ENCODE assay signal across 17 cellular contexts in the genomic region with DNA sequence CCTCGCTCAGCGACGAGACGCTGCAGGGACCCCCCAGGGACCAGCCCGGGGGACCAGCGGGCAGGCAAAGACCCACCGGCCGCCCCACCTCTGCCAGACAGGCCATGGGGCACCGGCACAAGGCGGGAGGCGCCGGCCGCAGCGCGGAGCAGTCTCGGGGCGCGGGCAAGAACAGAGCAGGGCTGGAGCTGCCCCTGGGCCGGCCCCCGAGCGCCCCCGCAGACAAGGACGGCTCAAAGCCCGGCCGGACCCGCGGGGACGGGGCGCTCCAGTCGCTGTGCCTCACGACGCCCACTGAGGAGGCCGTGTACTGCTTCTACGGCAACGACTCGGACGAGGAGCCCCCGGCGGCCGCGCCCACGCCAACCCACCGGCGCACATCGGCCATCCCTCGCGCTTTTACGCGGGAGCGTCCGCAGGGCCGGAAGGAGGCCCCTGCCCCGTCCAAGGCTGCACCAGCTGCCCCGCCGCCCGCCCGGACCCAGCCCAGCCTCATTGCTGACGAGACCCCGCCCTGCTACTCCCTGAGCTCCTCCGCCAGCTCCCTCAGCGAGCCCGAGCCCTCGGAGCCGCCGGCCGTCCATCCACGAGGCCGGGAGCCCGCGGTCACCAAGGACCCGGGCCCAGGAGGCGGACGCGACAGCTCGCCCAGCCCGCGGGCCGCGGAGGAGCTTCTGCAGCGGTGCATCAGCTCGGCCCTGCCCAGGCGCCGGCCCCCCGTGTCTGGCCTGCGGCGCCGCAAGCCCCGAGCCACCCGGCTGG. TPM values are rescaled to one million over a fixed set of nuclear protein-coding genes. Genes with fewer than 3 reads are reported as not detected.
A peak's percentile ranks its signal among the peaks of the same experiment; 100 is the strongest.
DNase-seq lines count a peak whose midpoint lies in the region; ATAC-seq, FAIRE-seq and TF ChIP-seq lines count a peak whose summit lies in the region.
"Had no signal": no experiment of that assay in that cellular context is flagged by ENCODE, and none has a peak within 500 bp of the region (broad histone marks: within the 10 kb centered on the region; RNA-seq: fewer than 3 reads in every experiment).

No MANE protein-coding gene starts in this region.

- TF ChIP-seq CTCF in endothelial cell of umbilical vein (IDR thresholded peaks at IDR 0.05; ENCODE audit: extremely low read depth in 1 of 2, insufficient read depth in 1 of 2, low read depth in 1 of 2, low read length in 2 of 2), result no peak
- no peak for TF ChIP-seq CTCF in psoas muscle (IDR thresholded peaks at IDR 0.05)

- H3K36me3 ChIP-seq in HUES64 (ENCODE audit: insufficient read depth, low read length) (no peaks in the 10 kb centered on the region), endothelial cell of umbilical vein (ENCODE audit: control insufficient read depth in 2 of 2, extremely low read depth in 1 of 2, insufficient read depth in 2 of 2, low read length in 2 of 2) (no peaks in the 10 kb centered on the region), psoas muscle (ENCODE audit: insufficient read depth in 1 of 2, low read depth in 1 of 2) (no peaks in the 10 kb centered on the region)
- H3K36me3 ChIP-seq: MG63, right lobe of liver had no signal

- POLR2A ChIA-PET in endothelial cell of umbilical vein (lab: Charles Lee), result no interaction called here

- peak; percentile 31 for DNase-seq in activated CD4-positive, CD25-positive, alpha-beta regulatory T cell treated with anti-CD3 and anti-CD28 coated beads, Interleukin-2, amount 50 U/mL, for 72 hours
- DNase-seq in activated CD4-positive, CD25-positive, alpha-beta regulatory T cell (lab: John Stamatoyannopoulos, UW), result no peak
- no peak for DNase-seq in endothelial cell of umbilical vein (ENCODE audit: low read depth, low spot score)
- peak; percentile 16 to 51 for DNase-seq in psoas muscle
- no peak for DNase-seq in EL
- DNase-seq in NCI-H1436 (lab: John Stamatoyannopoulos, UW), result no peak
- no peak for DNase-seq in GF-D8 (lab: John Stamatoyannopoulos, UW)
- DNase-seq: activated CD4-positive, alpha-beta T cell treated with anti-CD3 and anti-CD28 coated beads for 1 hour; activated CD8-positive, alpha-beta memory T cell treated with anti-CD3 and anti-CD28 coated beads, Interleukin-2, amount 50 U/mL, for 4 hours; CD4-positive, CD25-positive, alpha-beta regulatory T cell; effector memory CD8-positive, alpha-beta T cell; MG63; NCI-H82; stimulated activated CD8-positive, alpha-beta memory T cell treated with anti-CD3 and anti-CD28 coated beads, Interleukin-4, amount 100 ng/mL, for 48 hours had no signal

- H3K9me3 ChIP-seq in HUES64 (ENCODE audit: insufficient read depth, low read depth, low read length), result no peaks in the 10 kb centered on the region
- H3K9me3 ChIP-seq in endothelial cell of umbilical vein (replicated peaks; ENCODE audit: control insufficient read depth, insufficient read depth, low read length), result no peaks in the 10 kb centered on the region
- H3K9me3 ChIP-seq in psoas muscle, result no peaks in the 10 kb centered on the region
- H3K9me3 ChIP-seq: MG63, right lobe of liver had no signal

- BruUV-seq in endothelial cell of umbilical vein (replicated peaks; lab: Mats Ljungman, UMichigan), result no TSS peak

- H3K4me1 ChIP-seq in HUES64 (ENCODE audit: insufficient read depth, low read length) (0 out of 2 replicates have a peak, but pooled peaks cover 3% of the 10 kb centered on the region), endothelial cell of umbilical vein (ENCODE audit: control insufficient read depth, extremely low read depth, insufficient read depth, low read length) (peaks cover 5% of the 10 kb centered on the region), psoas muscle (peaks cover 37% of the 10 kb centered on the region)

- CTCF ChIA-PET in endothelial cell of umbilical vein (lab: Charles Lee), result interaction anchor here (0.6 to 3.6 kb wide), 5 partner anchors 12 to 387 kb away, joined by 3 to 11 read pairs (median 8); partner anchors contain the start of gene REEP6

- H3K4me3 ChIP-seq in HUES64 (ENCODE audit: low read length), result peak overlapping the region; percentile 21; the same call in 1 of the 2 replicates
- no peak overlapping the region for H3K4me3 ChIP-seq in endothelial cell of umbilical vein (replicated peaks in 1 of 3; ENCODE audit: insufficient read depth in 1 of 3, low read depth in 1 of 3, low read length in 3 of 3)
- peak overlapping the region; percentile 38 for H3K4me3 ChIP-seq in psoas muscle
- H3K4me3 ChIP-seq: lung, MG63, right lobe of liver had no signal

- intact Hi-C loops in endothelial cell of umbilical vein (cut with micrococcal nuclease), result no loop called here
- intact Hi-C loops in psoas muscle (cut with DNase I), result loop anchor here in 1 of 2 donors (5.0 kb wide), 1 partner anchor 115 kb away; a partner anchor contains a TSS

- FAIRE-seq in endothelial cell of umbilical vein (lab: Jason Lieb, UNC), result no peak

- no peaks in the 10 kb centered on the region for H3K9me1 ChIP-seq in endothelial cell of umbilical vein (replicated peaks; ENCODE audit: control insufficient read depth, extremely low read depth, insufficient read depth, low read length)

- H3K27ac ChIP-seq in HUES64 (ENCODE audit: low read depth, low read length), result no peak overlapping the region
- no peak overlapping the region for H3K27ac ChIP-seq in endothelial cell of umbilical vein (ENCODE audit: insufficient read depth, low read depth, low read length)
- no peak overlapping the region for H3K27ac ChIP-seq in psoas muscle
- H3K27ac ChIP-seq: right lobe of liver had no signal

- H4K20me1 ChIP-seq in endothelial cell of umbilical vein (replicated peaks; ENCODE audit: control insufficient read depth, extremely low read depth, insufficient read depth, low read length), result no peaks in the 10 kb centered on the region

- WGBS in HUES64, result 5% methylated on average over 89 of the region's 89 CpGs
- 3 to 5% (median 4%) methylated on average over 57 to 89 of the region's 89 CpGs for WGBS in psoas muscle, 3 donors

- dilution Hi-C loops in endothelial cell of umbilical vein (cut with MboI; ENCODE audit: extremely low pct_ligation_motif_present, low sequenced_read_pairs), result no loop called here

- H3K4me2 ChIP-seq in endothelial cell of umbilical vein (ENCODE audit: insufficient read depth, low read length), result no peak overlapping the region

- H3K79me2 ChIP-seq in endothelial cell of umbilical vein (ENCODE audit: control insufficient read depth, insufficient read depth, low read length), result no peaks in the 10 kb centered on the region

- no peak overlapping the region for H2AFZ ChIP-seq in endothelial cell of umbilical vein (ENCODE audit: low read depth, low read length)

- ATAC-seq in psoas muscle, result no peak
- ATAC-seq: effector memory CD8-positive, alpha-beta T cell; right lobe of liver had no signal

- TF ChIP-seq POLR2A in endothelial cell of umbilical vein (IDR thresholded peaks at IDR 0.05; ENCODE audit: low read depth, low read length), result no peak

- H3K9ac ChIP-seq in HUES64 (ENCODE audit: low read depth, low read length) (no peak overlapping the region), endothelial cell of umbilical vein (replicated peaks; ENCODE audit: extremely low read depth, insufficient read depth, low read length) (no peak overlapping the region)

- H3K27me3 ChIP-seq in HUES64 (ENCODE audit: insufficient read depth, low read length) (peaks cover 92% of the 10 kb centered on the region), endothelial cell of umbilical vein (ENCODE audit: control insufficient read depth in 2 of 2, insufficient read depth in 2 of 2, low read length in 2 of 2) (peaks cover 42 to 76% of the 10 kb centered on the region in 2 experiments), psoas muscle (ENCODE audit: insufficient read depth in 3 of 3, low read length in 2 of 3) (peaks cover 0 to 85% (median 68%) of the 10 kb centered on the region in 3 donors)
- H3K27me3 ChIP-seq: MG63 had no signal

RNA-seq across cellular contexts. Expression of gene C19orf25, which starts 11.3 kb away (rescaled TPM):
- 31.0 TPM for polyA plus RNA-seq in HUES64 (2013, experiment 1 of 2)
- polyA plus RNA-seq in HUES64 (2013, experiment 2 of 2), result 31.1 TPM
- total RNA-seq in endothelial cell of umbilical vein (28.0 and 29.0 TPM in 2 replicates), psoas muscle (10 to 100 TPM in 3 of 4 donors, 1 to 10 TPM in 1; 8.1 to 20.1 (median 14.7) TPM)
- polyA plus RNA-seq in endothelial cell of umbilical vein (34.6 and 40.3 TPM in 2 replicates), psoas muscle (10 to 100 TPM; 19.9 to 45.0 (median 30.4) TPM)
- 21.2 and 27.3 TPM in 2 replicates for polyA plus RNA-seq in endothelial cell of umbilical vein (2011; cell fraction: cytosol; rRNA removed)
- polyA plus RNA-seq in endothelial cell of umbilical vein (2011; cell fraction: nucleus; rRNA removed), result 20.9 TPM in 2 replicates
- polyA plus RNA-seq in endothelial cell of umbilical vein (2012), result 10.8 and 16.6 TPM in 2 replicates
- polyA minus RNA-seq in endothelial cell of umbilical vein, result 7.0 and 9.5 TPM in 2 replicates
- 19.0 TPM for polyA minus RNA-seq in endothelial cell of umbilical vein (2011; cell fraction: cytosol; rRNA and poly(A)+ RNA removed)
- 9.1 and 11.3 TPM in 2 replicates for polyA minus RNA-seq in endothelial cell of umbilical vein (2011; cell fraction: nucleus; rRNA and poly(A)+ RNA removed)

RNA-seq across cellular contexts. Expression of gene APC2, which starts 17.8 kb away (rescaled TPM):
- polyA plus RNA-seq in HUES64 (2013, experiment 1 of 2), result 1.5 TPM
- polyA plus RNA-seq in HUES64 (2013, experiment 2 of 2), result 1.8 TPM
- total RNA-seq in endothelial cell of umbilical vein, result 0.04 and 0.23 TPM in 2 replicates
- 0.01 and 0.05 TPM in 2 replicates for polyA plus RNA-seq in endothelial cell of umbilical vein
- polyA plus RNA-seq in endothelial cell of umbilical vein (2011; cell fraction: cytosol; rRNA removed), result 0.01 and 0.03 TPM in 2 replicates
- polyA plus RNA-seq in endothelial cell of umbilical vein (2011; cell fraction: nucleus; rRNA removed), result 0.10 and 0.12 TPM in 2 replicates
- 0.15 and 0.19 TPM in 2 replicates for polyA plus RNA-seq in endothelial cell of umbilical vein (2012)
- 0.04 TPM in 1 of 2 replicates, not detected in the other for polyA minus RNA-seq in endothelial cell of umbilical vein
- 0.41 TPM for polyA minus RNA-seq in endothelial cell of umbilical vein (2011; cell fraction: cytosol; rRNA and poly(A)+ RNA removed)
- polyA minus RNA-seq in endothelial cell of umbilical vein (2011; cell fraction: nucleus; rRNA and poly(A)+ RNA removed), result 0.19 and 0.24 TPM in 2 replicates
- under 1 TPM; 0.04 to 0.06 (median 0.05) TPM for total RNA-seq in psoas muscle
- polyA plus RNA-seq in psoas muscle, result under 1 TPM in 2 of 3 donors, not detected in 1; 0.01 to 0.03 TPM

RNA-seq across cellular contexts. Expression of gene PCSK4, which starts 22.5 kb away (rescaled TPM):
- polyA plus RNA-seq in HUES64 (2013, experiment 1 of 2), result 2.5 TPM
- 5.3 TPM for polyA plus RNA-seq in HUES64 (2013, experiment 2 of 2)
- total RNA-seq in endothelial cell of umbilical vein (0.92 and 1.2 TPM in 2 replicates), psoas muscle (1 to 10 TPM in 1 of 4 donors, under 1 TPM in 3; 0.57 to 1.5 (median 0.93) TPM)
- polyA plus RNA-seq in endothelial cell of umbilical vein (1.7 TPM in 2 replicates), psoas muscle (1 to 10 TPM in 1 of 3 donors, under 1 TPM in 2; 0.74 to 1.3 (median 0.84) TPM)
- polyA plus RNA-seq in endothelial cell of umbilical vein (2011; cell fraction: cytosol; rRNA removed), result 0.41 and 0.48 TPM in 2 replicates
- 5.9 and 7.2 TPM in 2 replicates for polyA plus RNA-seq in endothelial cell of umbilical vein (2011; cell fraction: nucleus; rRNA removed)
- 0.96 and 2.2 TPM in 2 replicates for polyA plus RNA-seq in endothelial cell of umbilical vein (2012)
- 1.2 and 1.4 TPM in 2 replicates for polyA minus RNA-seq in endothelial cell of umbilical vein
- polyA minus RNA-seq in endothelial cell of umbilical vein (2011; cell fraction: cytosol; rRNA and poly(A)+ RNA removed), result 0.61 TPM
- 0.38 and 1.1 TPM in 2 replicates for polyA minus RNA-seq in endothelial cell of umbilical vein (2011; cell fraction: nucleus; rRNA and poly(A)+ RNA removed)

RNA-seq across cellular contexts. Expression of gene REEP6, which starts 23.3 kb away (rescaled TPM):
- 5.8 TPM for polyA plus RNA-seq in HUES64 (2013, experiment 1 of 2)
- 8.1 TPM for polyA plus RNA-seq in HUES64 (2013, experiment 2 of 2)
- total RNA-seq in endothelial cell of umbilical vein (1.5 and 1.8 TPM in 2 replicates), psoas muscle (1 to 10 TPM in 3 of 4 donors, under 1 TPM in 1; 0.23 to 2.0 (median 1.4) TPM)
- polyA plus RNA-seq in endothelial cell of umbilical vein (1.3 and 1.5 TPM in 2 replicates), psoas muscle (1 to 10 TPM in 1 of 3 donors, under 1 TPM in 2; 0.55 to 1.5 (median 0.78) TPM)
- 0.56 TPM in 2 replicates for polyA plus RNA-seq in endothelial cell of umbilical vein (2011; cell fraction: cytosol; rRNA removed)
- polyA plus RNA-seq in endothelial cell of umbilical vein (2011; cell fraction: nucleus; rRNA removed), result 0.21 and 0.56 TPM in 2 replicates
- polyA plus RNA-seq in endothelial cell of umbilical vein (2012), result 2.0 and 3.6 TPM in 2 replicates
- 0.49 and 1.5 TPM in 2 replicates for polyA minus RNA-seq in endothelial cell of umbilical vein
- polyA minus RNA-seq in endothelial cell of umbilical vein (2011; cell fraction: cytosol; rRNA and poly(A)+ RNA removed), result 5.2 TPM
- not detected in 2 replicates for polyA minus RNA-seq in endothelial cell of umbilical vein (2011; cell fraction: nucleus; rRNA and poly(A)+ RNA removed)

RNA-seq across cellular contexts. Expression of gene RPS15, which starts 29.5 kb away (rescaled TPM):
- polyA plus RNA-seq in HUES64 (2013, experiment 1 of 2), result 1,974 TPM
- polyA plus RNA-seq in HUES64 (2013, experiment 2 of 2), result 1,812 TPM
- total RNA-seq in endothelial cell of umbilical vein (1,260 and 1,287 TPM in 2 replicates), psoas muscle (100 to 1,000 TPM; 697 to 992 (median 943) TPM)
- polyA plus RNA-seq in endothelial cell of umbilical vein (2,646 and 3,270 TPM in 2 replicates), psoas muscle (1,000 to 10,000 TPM; 2,739 to 4,077 (median 3,158) TPM)
- 2,566 and 2,596 TPM in 2 replicates for polyA plus RNA-seq in endothelial cell of umbilical vein (2011; cell fraction: cytosol; rRNA removed)
- polyA plus RNA-seq in endothelial cell of umbilical vein (2011; cell fraction: nucleus; rRNA removed), result 642 and 652 TPM in 2 replicates
- 1,687 and 2,164 TPM in 2 replicates for polyA plus RNA-seq in endothelial cell of umbilical vein (2012)
- polyA minus RNA-seq in endothelial cell of umbilical vein, result 334 and 411 TPM in 2 replicates
- polyA minus RNA-seq in endothelial cell of umbilical vein (2011; cell fraction: cytosol; rRNA and poly(A)+ RNA removed), result 1,670 TPM
- 86.6 and 136 TPM in 2 replicates for polyA minus RNA-seq in endothelial cell of umbilical vein (2011; cell fraction: nucleus; rRNA and poly(A)+ RNA removed)

Comparison
In these comparisons a context has a peak if more than half of its experiments do, and no peak if none do; other contexts are left out.
1. DNase-seq: peak in activated CD4-positive, CD25-positive, alpha-beta regulatory T cell treated with anti-CD3 and anti-CD28 coated beads, Interleukin-2, amount 50 U/mL, for 72 hours (single experiment) and psoas muscle (2 of 2); none in activated CD4-positive, CD25-positive, alpha-beta regulatory T cell (0 of 4), endothelial cell of umbilical vein (single experiment), EL (single experiment), NCI-H1436 (single experiment) and GF-D8 (single experiment).
2. H3K4me3 ChIP-seq: peak in HUES64 (single experiment) and psoas muscle (single experiment); none in endothelial cell of umbilical vein (0 of 3).